In genomic region chr6:33978593-33979150, GRCh38 we compare ENCODE assay signal across 19 cellular contexts.
A peak's percentile ranks its signal among the peaks of the same experiment; 100 is the strongest.
DNase-seq lines count a peak whose midpoint lies in the region; ATAC-seq and TF ChIP-seq lines count a peak whose summit lies in the region.
"Had no signal": no experiment of that assay in that cellular context is flagged by ENCODE, and none has a peak within 500 bp of the region (broad histone marks: within the 10 kb centered on the region; RNA-seq: fewer than 3 reads in every experiment).

No MANE protein-coding gene starts in this region.

- DNase-seq in cardiac septum (ENCODE audit: low spot score) (peak; percentile 29), left ventricle myocardium inferior (no peak), WERI-Rb-1 (peak; percentile 8), left lobe of liver (ENCODE audit: low spot score) (peak; percentile 21), EL (no peak), tibial nerve (ENCODE audit: low spot score in 2 of 2) (no peak), D341Med (ENCODE audit: low spot score) (no peak)
- DNase-seq in effector memory CD8-positive, alpha-beta T cell = no peak
- DNase-seq: AML-193; CD4-positive, CD25-positive, alpha-beta regulatory T cell; DMS79; GDM1; GM23248; Kasumi-1; NCI-H1417; NCI-H2029 treated with DMSO at 0.1 percent for 48 hours; NCI-H510A treated with DMSO at 0.1 percent for 48 hours; PC-3 had no signal

- H3K4me3 ChIP-seq in left ventricle myocardium inferior (no peak overlapping the region), WERI-Rb-1 (ENCODE audit: low read depth, low read length) (no peak overlapping the region), tibial nerve (no peak overlapping the region)
- H3K4me3 ChIP-seq: GM23248 had no signal

- H3K4me1 ChIP-seq in left ventricle myocardium inferior (peaks cover 3% of the 10 kb centered on the region), tibial nerve (peaks cover 0 to 6% (median 0%) of the 10 kb centered on the region in 4 donors)

- no peaks in the 10 kb centered on the region for H3K36me3 ChIP-seq in left ventricle myocardium inferior
- no peaks in the 10 kb centered on the region for H3K36me3 ChIP-seq in WERI-Rb-1
- H3K36me3 ChIP-seq in tibial nerve = no peaks in the 10 kb centered on the region

- H3K4me1 Mint-ChIP-seq in effector memory CD8-positive, alpha-beta T cell (ENCODE audit: low read depth in 2 of 2) = peaks cover 0 to 9% of the 10 kb centered on the region in 2 donors

- no peaks in the 10 kb centered on the region for H3K36me3 Mint-ChIP-seq in effector memory CD8-positive, alpha-beta T cell (ENCODE audit: insufficient read depth)
- H3K36me3 Mint-ChIP-seq: CD4-positive, CD25-positive, alpha-beta regulatory T cell had no signal

- intact Hi-C loops in cardiac septum (cut with DNase I) = no loop called here
- intact Hi-C loops in left ventricle myocardium inferior (cut with micrococcal nuclease) = no loop called here

- no peak overlapping the region for H3K27ac ChIP-seq in left ventricle myocardium inferior (replicated peaks)
- H3K27ac ChIP-seq in WERI-Rb-1 = peak overlapping the region; percentile 5; the same call in 1 of the 2 replicates
- no peak overlapping the region for H3K27ac ChIP-seq in tibial nerve
- H3K27ac ChIP-seq: GM23248 had no signal

- H3K27me3 Mint-ChIP-seq in effector memory CD8-positive, alpha-beta T cell = peaks cover 24 to 70% of the 10 kb centered on the region in 2 donors

- H3K4me3 Mint-ChIP-seq in effector memory CD8-positive, alpha-beta T cell = no peak overlapping the region
- H3K4me3 Mint-ChIP-seq: CD4-positive, CD25-positive, alpha-beta regulatory T cell had no signal

- no peak overlapping the region for H3K27ac Mint-ChIP-seq in effector memory CD8-positive, alpha-beta T cell

- no peak for TF ChIP-seq EP300 in tibial nerve (IDR thresholded peaks at IDR 0.05)

- H3K9me3 ChIP-seq in left ventricle myocardium inferior (replicated peaks) = no peaks in the 10 kb centered on the region
- H3K9me3 ChIP-seq in WERI-Rb-1 (ENCODE audit: severe bottlenecking) = no peaks in the 10 kb centered on the region
- H3K9me3 ChIP-seq in tibial nerve = no peaks in the 10 kb centered on the region

- no peak for TF ChIP-seq POLR2A in tibial nerve (IDR thresholded peaks at IDR 0.05)

- H3K9me3 Mint-ChIP-seq in effector memory CD8-positive, alpha-beta T cell = no peaks in the 10 kb centered on the region

- 52 to 59% methylated on average over 11 of the region's 11 CpGs for WGBS in tibial nerve, 2 donors

- no peak for ATAC-seq in left lobe of liver
- no peak for ATAC-seq in effector memory CD8-positive, alpha-beta T cell (replicated peaks)
- ATAC-seq: HepG2, PC-3 had no signal

- peaks cover 66% of the 10 kb centered on the region for H3K27me3 ChIP-seq in left ventricle myocardium inferior (ENCODE audit: low read depth)
- no peaks in the 10 kb centered on the region for H3K27me3 ChIP-seq in WERI-Rb-1 (ENCODE audit: insufficient read depth, low read depth, severe bottlenecking)
- peaks cover 0 to 49% of the 10 kb centered on the region in 2 donors for H3K27me3 ChIP-seq in tibial nerve

- TF ChIP-seq CTCF in left ventricle myocardium inferior (IDR thresholded peaks at IDR 0.05; ENCODE audit: borderline replicate concordance) (no peak), WERI-Rb-1 (IDR thresholded peaks at IDR 0.05; ENCODE audit: low read depth, low read length) (no peak), tibial nerve (IDR thresholded peaks at IDR 0.05) (no peak)

Comparison
In these comparisons a context has a peak if more than half of its experiments do, and no peak if none do; other contexts are left out.
1. DNase-seq: peak in cardiac septum (single experiment), WERI-Rb-1 (single experiment) and left lobe of liver (single experiment); none in left ventricle myocardium inferior (single experiment), EL (single experiment), effector memory CD8-positive, alpha-beta T cell (0 of 3), tibial nerve (0 of 2) and D341Med (single experiment).